Comparison of ENCODE assay signal across 15 cellular contexts in the genomic region with DNA sequence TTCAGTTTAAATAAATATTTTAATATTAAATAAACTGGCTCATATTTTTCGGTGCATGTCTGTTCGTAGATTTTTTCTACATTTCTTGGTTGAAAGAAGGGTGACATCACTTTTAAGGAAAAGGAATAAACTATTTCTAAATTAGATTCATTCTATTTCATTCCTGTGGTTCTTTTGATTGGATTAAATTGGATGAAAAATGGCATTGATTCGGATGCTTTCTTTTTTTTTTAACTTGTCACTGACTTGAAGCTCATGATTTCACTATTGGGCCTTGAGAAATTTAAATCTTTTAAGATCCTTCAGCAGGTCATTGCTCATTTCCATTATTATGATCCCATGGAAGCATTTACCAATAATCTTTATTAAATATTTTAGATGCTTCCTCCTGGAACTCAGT.
DNase-seq lines count a peak whose midpoint lies in the region; ATAC-seq and TF ChIP-seq lines count a peak whose summit lies in the region.
"Had no signal": no experiment of that assay in that cellular context is flagged by ENCODE, and none has a peak within 500 bp of the region (broad histone marks: within the 10 kb centered on the region; RNA-seq: fewer than 3 reads in every experiment).

No MANE protein-coding gene starts in this region.

- H3K79me2 ChIP-seq in SK-N-SH (ENCODE audit: insufficient read depth), result no peaks in the 10 kb centered on the region

- H3F3A ChIP-seq in SK-N-SH (replicated peaks; ENCODE audit: insufficient read depth), result no peaks in the 10 kb centered on the region

- no peak overlapping the region for H2AFZ ChIP-seq in SK-N-SH (ENCODE audit: low read depth)

- no peaks in the 10 kb centered on the region for H3K36me3 ChIP-seq in SK-N-SH (replicated peaks in 1 of 2; ENCODE audit: control insufficient read depth in 1 of 2, insufficient read depth in 2 of 2, low read length in 1 of 2)
- H3K36me3 ChIP-seq: BLaER1 treated with 17β-estradiol and CSF1 and Interleukin-3, amounts not matched to agents 10 nM and 100 nM had no signal

- 30% methylated on average over 3 of the region's 3 CpGs for WGBS in SK-N-SH (ENCODE audit: low lambda C conversion rate)

- no peak for TF ChIP-seq RAD21 in SK-N-SH (IDR thresholded peaks at IDR 0.05; ENCODE audit: low read length)

- H3K27ac ChIP-seq in SK-N-SH (ENCODE audit: low read depth in 2 of 2, low read length in 1 of 2), result no peak overlapping the region
- H3K27ac ChIP-seq: BLaER1 treated with 17β-estradiol and CSF1 and Interleukin-3, amounts not matched to agents 10 nM and 100 nM; C4-2B had no signal

- POLR2A ChIA-PET in SK-N-SH (lab: Yijun Ruan, JAX), result no interaction called here

- H3K4me2 ChIP-seq in SK-N-SH, result no peak overlapping the region
- H3K4me2 ChIP-seq: BLaER1 treated with 17β-estradiol and CSF1 and Interleukin-3, amounts not matched to agents 10 nM and 100 nM had no signal

- no peak for TF ChIP-seq CTCF in SK-N-SH (IDR thresholded peaks at IDR 0.05)

- no peak overlapping the region for H3K4me3 ChIP-seq in SK-N-SH (ENCODE audit: low read depth in 2 of 2, low read length in 1 of 2)
- H3K4me3 ChIP-seq: BLaER1 treated with 17β-estradiol and CSF1 and Interleukin-3, amounts not matched to agents 10 nM and 100 nM had no signal

- H3K9me2 ChIP-seq in SK-N-SH, result no peaks in the 10 kb centered on the region

- TF ChIP-seq EP300 in SK-N-SH (IDR thresholded peaks at IDR 0.05; ENCODE audit: borderline replicate concordance in 1 of 2, low read depth in 1 of 2, low read length in 1 of 2), result no peak

- no peaks in the 10 kb centered on the region for H3K9me3 ChIP-seq in SK-N-SH
- H3K9me3 ChIP-seq: BLaER1 treated with 17β-estradiol and CSF1 and Interleukin-3, amounts not matched to agents 10 nM and 100 nM; Caco-2 had no signal

- H4K20me1 ChIP-seq in SK-N-SH (ENCODE audit: insufficient read depth), result no peaks in the 10 kb centered on the region
- H4K20me1 ChIP-seq: BLaER1 treated with 17β-estradiol and CSF1 and Interleukin-3, amounts not matched to agents 10 nM and 100 nM had no signal

- H3K9ac ChIP-seq in SK-N-SH, result no peak overlapping the region
- H3K9ac ChIP-seq: BLaER1 treated with 17β-estradiol and CSF1 and Interleukin-3, amounts not matched to agents 10 nM and 100 nM had no signal

- CTCF ChIA-PET in SK-N-SH (lab: Yijun Ruan, JAX), result no interaction called here

- H3K4me1 ChIP-seq in SK-N-SH (ENCODE audit: control insufficient read depth in 1 of 2, insufficient read depth in 2 of 2, low read depth in 1 of 2, low read length in 1 of 2), result no peaks in the 10 kb centered on the region; a peak in 1 of 4 replicates
- H3K4me1 ChIP-seq: Caco-2 had no signal

- ATAC-seq in HG03039 (IDR thresholded peaks at IDR 0.05; ENCODE audit: unreplicated experiment) (no peak), HG03520 (IDR thresholded peaks at IDR 0.05; ENCODE audit: unreplicated experiment) (no peak)
- ATAC-seq: CD8-positive, alpha-beta T cell had no signal

- DNase-seq in SK-N-SH, result no peak
- DNase-seq in fibroblast of peridontal ligament (ENCODE audit: extremely low read depth), result peak; percentile 72
- no peak for DNase-seq in activated CD4-positive, CD25-positive, alpha-beta regulatory T cell treated with anti-CD3 and anti-CD28 coated beads, Interleukin-2, amount 50 U/mL, for 72 hours
- DNase-seq: 8988T; AML-193; Caco-2; Calu3; CD4-positive, alpha-beta T cell; CD8-positive, alpha-beta T cell; DMS79 treated with DMSO at 0.1 percent for 48 hours; GF-D8 had no signal

- H3K27me3 ChIP-seq in SK-N-SH (ENCODE audit: insufficient read depth), result no peaks in the 10 kb centered on the region
- H3K27me3 ChIP-seq: BLaER1 treated with 17β-estradiol and CSF1 and Interleukin-3, amounts not matched to agents 10 nM and 100 nM had no signal

TF ChIP-seq in SK-N-SH, 30 proteins besides CTCF, POLR2A, EP300 and RAD21:
- TF ChIP-seq, protein P1, sequence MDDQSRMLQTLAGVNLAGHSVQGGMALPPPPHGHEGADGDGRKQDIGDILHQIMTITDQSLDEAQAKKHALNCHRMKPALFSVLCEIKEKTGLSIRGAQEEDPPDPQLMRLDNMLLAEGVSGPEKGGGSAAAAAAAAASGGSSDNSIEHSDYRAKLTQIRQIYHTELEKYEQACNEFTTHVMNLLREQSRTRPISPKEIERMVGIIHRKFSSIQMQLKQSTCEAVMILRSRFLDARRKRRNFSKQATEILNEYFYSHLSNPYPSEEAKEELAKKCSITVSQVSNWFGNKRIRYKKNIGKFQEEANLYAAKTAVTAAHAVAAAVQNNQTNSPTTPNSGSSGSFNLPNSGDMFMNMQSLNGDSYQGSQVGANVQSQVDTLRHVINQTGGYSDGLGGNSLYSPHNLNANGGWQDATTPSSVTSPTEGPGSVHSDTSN (IDR thresholded peaks at IDR 0.05), result peak; percentile 38; the same call in 1 of the 2 replicates
- TF ChIP-seq MXI1 (IDR thresholded peaks at IDR 0.05; ENCODE audit: low read depth, low read length), result no peak
